In genomic region chr4:29326816-29327215, GRCh38 we compare ENCODE assay signal across 19 cellular contexts.
DNase-seq lines count a peak whose midpoint lies in the region; ATAC-seq and TF ChIP-seq lines count a peak whose summit lies in the region.
"Had no signal": no experiment of that assay in that cellular context is flagged by ENCODE, and none has a peak within 500 bp of the region (broad histone marks: within the 10 kb centered on the region; RNA-seq: fewer than 3 reads in every experiment).

No MANE protein-coding gene starts in this region.

- no peaks in the 10 kb centered on the region for H3K79me1 ChIP-seq in IMR-90 (ENCODE audit: low read depth in 1 of 2, low read length in 2 of 2)

- H3K9ac ChIP-seq in IMR-90 (ENCODE audit: low read depth, low read length) = no peak overlapping the region

- H2BK20ac ChIP-seq in IMR-90 (ENCODE audit: low read depth, low read length) = no peak overlapping the region

- POLR2A ChIA-PET in A673 (lab: Charles Lee; ENCODE audit: low non-redundant PET) = no interaction called here
- POLR2A ChIA-PET in IMR-90 (lab: Charles Lee; ENCODE audit: unreplicated experiment) = no interaction called here

- dilution Hi-C loops in IMR-90 (cut with HindIII; ENCODE audit: low sequenced_read_pairs, unreplicated experiment) = no loop called here

- no peaks in the 10 kb centered on the region for H3K9me1 ChIP-seq in IMR-90 (ENCODE audit: insufficient read depth, low read length)

- H4K91ac ChIP-seq in IMR-90 (ENCODE audit: insufficient read depth, low read depth, low read length) = no peak overlapping the region

- TF ChIP-seq EP300 in tibial nerve (IDR thresholded peaks at IDR 0.05) = no peak

- BruUV-seq in A673 (replicated peaks; lab: Mats Ljungman, UMichigan) = no TSS peak
- BruUV-seq in IMR-90 (replicated peaks; lab: Mats Ljungman, UMichigan) = no TSS peak

- no peak overlapping the region for H3K4me2 ChIP-seq in IMR-90 (ENCODE audit: low read depth, low read length)

- no peak overlapping the region for H2AK5ac ChIP-seq in IMR-90 (ENCODE audit: low read depth, low read length)

- in situ Hi-C loops in IMR-90 (cut with MboI; ENCODE audit: low sequenced_read_pairs) (no loop called here), astrocyte of the spinal cord (cut with HindIII; ENCODE audit: low sequenced_read_pairs) (no loop called here)

- H4K5ac ChIP-seq in IMR-90 (ENCODE audit: low read depth, low read length) = no peak overlapping the region

- no peaks in the 10 kb centered on the region for H4K20me1 ChIP-seq in IMR-90 (ENCODE audit: insufficient read depth, low read length)

- H3K9me3 ChIP-seq in A673 (ENCODE audit: low read depth, low read length, poor library complexity, severe bottlenecking) = no peaks in the 10 kb centered on the region
- no peaks in the 10 kb centered on the region for H3K9me3 ChIP-seq in IMR-90 (ENCODE audit: control insufficient read depth, insufficient read depth, low read length)
- no peaks in the 10 kb centered on the region for H3K9me3 ChIP-seq in tibial nerve
- H3K9me3 ChIP-seq: Caco-2 had no signal

- ATAC-seq in IMR-90 (ENCODE audit: low read depth) = no peak
- ATAC-seq in HG03159 (IDR thresholded peaks at IDR 0.05; ENCODE audit: unreplicated experiment) = no peak
- ATAC-seq: Panc1 had no signal

- no peak for TF ChIP-seq CTCF in A673 (conservative IDR thresholded peaks at IDR 0.05; ENCODE audit: low read depth, low read length)
- no peak for TF ChIP-seq CTCF in IMR-90 (conservative IDR thresholded peaks at IDR 0.05; ENCODE audit: low read depth, low read length)
- TF ChIP-seq CTCF in astrocyte of the spinal cord (IDR thresholded peaks at IDR 0.05; ENCODE audit: low read depth, low read length) = no peak
- TF ChIP-seq CTCF in tibial nerve (IDR thresholded peaks at IDR 0.05) = no peak

- DNase-seq in A673 (ENCODE audit: low spot score) (peak; percentile 53), IMR-90 (peak; percentile 14), astrocyte of the spinal cord (ENCODE audit: low read depth, low spot score) (peak; percentile 29), glomerular endothelial cell (ENCODE audit: extremely low read depth, low read depth, low spot score) (peak; percentile 90), hypothalamus (lab: John Stamatoyannopoulos, UW) (no peak), tibial nerve (ENCODE audit: low spot score in 2 of 2) (no peak)
- no peak for DNase-seq in activated CD4-positive, alpha-beta T cell treated with anti-CD3 and anti-CD28 coated beads for 48 hours
- DNase-seq: AML-193, Caco-2, H7, KBM-7, NCI-H1092, NCI-H187, NCI-H2171 treated with DMSO at 0.1 percent for 48 hours, NCI-H510A, NCI-H82, SHP77 treated with DMSO at 0.1 percent for 48 hours had no signal

- H2AK9ac ChIP-seq in IMR-90 (replicated peaks; ENCODE audit: low read depth, low read length, poor library complexity) = no peak overlapping the region

- no peak overlapping the region for H2BK15ac ChIP-seq in IMR-90 (ENCODE audit: low read depth, low read length)

- H3K14ac ChIP-seq in IMR-90 (replicated peaks; ENCODE audit: low read depth, low read length) = no peak overlapping the region

- no peak overlapping the region for H2BK120ac ChIP-seq in IMR-90 (ENCODE audit: low read depth, low read length)

- no peak overlapping the region for H4K8ac ChIP-seq in IMR-90 (ENCODE audit: low read depth in 2 of 2, low read length in 2 of 2)

- TF ChIP-seq POLR2A in IMR-90 (IDR thresholded peaks at IDR 0.05; ENCODE audit: low read depth, low read length) = no peak
- TF ChIP-seq POLR2A in tibial nerve (IDR thresholded peaks at IDR 0.05) = no peak

- H3K27me3 ChIP-seq in A673 (replicated peaks; ENCODE audit: insufficient read depth, low read depth, low read length, poor library complexity) (no peaks in the 10 kb centered on the region), IMR-90 (ENCODE audit: control insufficient read depth, insufficient read depth, low read length) (no peaks in the 10 kb centered on the region), tibial nerve (no peaks in the 10 kb centered on the region)

- CTCF ChIA-PET in A673 (lab: Charles Lee) (no interaction called here), IMR-90 (lab: Yijun Ruan, JAX) (no interaction called here)

- no peak overlapping the region for H2BK5ac ChIP-seq in IMR-90 (ENCODE audit: low read depth, low read length, poor library complexity, severe bottlenecking)

- H3K27ac ChIP-seq in A673 (ENCODE audit: low read depth, low read length, poor library complexity, severe bottlenecking) (no peak overlapping the region), IMR-90 (ENCODE audit: insufficient read depth, low read length) (no peak overlapping the region), tibial nerve (no peak overlapping the region)

- no peak overlapping the region for H3K56ac ChIP-seq in IMR-90 (ENCODE audit: extremely low read depth, insufficient read depth, low read length)

- no peak for TF ChIP-seq RAD21 in IMR-90 (IDR thresholded peaks at IDR 0.05; ENCODE audit: low read length)

- no peak overlapping the region for H3K18ac ChIP-seq in IMR-90 (ENCODE audit: low read depth, low read length)

- no peak overlapping the region for H3K4ac ChIP-seq in IMR-90 (ENCODE audit: low read depth, low read length)

- no peak overlapping the region for H3K23ac ChIP-seq in IMR-90 (ENCODE audit: low read depth, low read length)

- H3K36me3 ChIP-seq in A673 (ENCODE audit: insufficient read depth, low read length, poor library complexity, severe bottlenecking) (no peaks in the 10 kb centered on the region), IMR-90 (ENCODE audit: control insufficient read depth, insufficient read depth, low read length) (no peaks in the 10 kb centered on the region), tibial nerve (no peaks in the 10 kb centered on the region)

- H3K4me3 ChIP-seq in A673 (ENCODE audit: low read depth, low read length, poor library complexity, severe bottlenecking) (no peak overlapping the region), IMR-90 (ENCODE audit: insufficient read depth, low read depth, low read length) (no peak overlapping the region), astrocyte of the spinal cord (ENCODE audit: low read depth, low read length) (no peak overlapping the region), tibial nerve (no peak overlapping the region)

- peaks cover 23% of the 10 kb centered on the region for H3K4me1 ChIP-seq in A673 (ENCODE audit: insufficient read depth, low read length, poor library complexity, severe bottlenecking)
- H3K4me1 ChIP-seq in IMR-90 (ENCODE audit: control insufficient read depth, insufficient read depth, low read length) = no peaks in the 10 kb centered on the region
- no peaks in the 10 kb centered on the region for H3K4me1 ChIP-seq in tibial nerve
- H3K4me1 ChIP-seq: Caco-2 had no signal

- H2AFZ ChIP-seq in IMR-90 (replicated peaks; ENCODE audit: low read length, poor library complexity) = no peak overlapping the region

- no CpG with 5 or more reads among the region's 2 CpGs for WGBS in IMR-90 (ENCODE audit: extremely low coverage in 2 of 2, insufficient read length in 1 of 2), 2 experiments
- 54% methylated on average over 2 of the region's 2 CpGs for WGBS in tibial nerve, 2 donors

- intact Hi-C loops in A673 (cut with micrococcal nuclease; ENCODE audit: unreplicated experiment) = no loop called here
- intact Hi-C loops in IMR-90 (cut with micrococcal nuclease) = no loop called here

TF ChIP-seq in IMR-90, 13 proteins besides CTCF, POLR2A, EP300 and RAD21:
- TF ChIP-seq CEBPB (IDR thresholded peaks at IDR 0.05; ENCODE audit: low read depth, low read length) = no peak
- no peak for TF ChIP-seq RCOR1 (IDR thresholded peaks at IDR 0.05; ENCODE audit: insufficient replicate concordance, low read length)
- no peak for TF ChIP-seq MAFK (IDR thresholded peaks at IDR 0.05; ENCODE audit: low read depth, low read length)
- no peak for TF ChIP-seq USF2 (IDR thresholded peaks at IDR 0.05; ENCODE audit: low read depth, low read length)
- no peak for TF ChIP-seq MXI1 (IDR thresholded peaks at IDR 0.05; ENCODE audit: borderline replicate concordance, low read depth, low read length)
- TF ChIP-seq CHD1 (IDR thresholded peaks at IDR 0.05; ENCODE audit: low read depth, low read length) = no peak

Comparison
In these comparisons a context has a peak if more than half of its experiments do, and no peak if none do; other contexts are left out.
1. DNase-seq: peak in A673 (single experiment), IMR-90 (single experiment), astrocyte of the spinal cord (single experiment) and glomerular endothelial cell (single experiment); none in activated CD4-positive, alpha-beta T cell treated with anti-CD3 and anti-CD28 coated beads for 48 hours (single experiment), hypothalamus (0 of 51) and tibial nerve (0 of 2).